Comparison of ENCODE assay signal across 13 cellular contexts in genomic region chr14:96979611-96980074, GRCh38.
"Had no signal": no experiment of that assay in that cellular context is flagged by ENCODE, and none has a peak within 500 bp of the region (broad histone marks: within the 10 kb centered on the region; RNA-seq: fewer than 3 reads in every experiment).

No MANE protein-coding gene starts in this region.

- H3K27me3 ChIP-seq: ascending aorta, right lobe of liver had no signal

- DNase-seq: activated CD4-positive, CD25-positive, alpha-beta regulatory T cell treated with anti-CD3 and anti-CD28 coated beads, Interleukin-2, amount 50 U/mL, for 72 hours; activated naive CD4-positive, alpha-beta T cell treated with Interleukin-2 at 50 U/mL for 16 hours; activated naive CD8-positive, alpha-beta T cell treated with anti-CD3 and anti-CD28 coated beads, Interleukin-2, amount 50 U/mL, for 24 hours; dermis blood vessel endothelial cell; effector memory CD8-positive, alpha-beta T cell; foreskin melanocyte; immature natural killer cell; lower lobe of right lung; psoas muscle; right lobe of liver; T-helper 9 cell had no signal

- H3K4me3 ChIP-seq: ascending aorta, breast epithelium, lower lobe of right lung, psoas muscle, right lobe of liver had no signal

- H3K36me3 ChIP-seq: ascending aorta, breast epithelium, lower lobe of right lung, right lobe of liver had no signal

- ATAC-seq: activated naive CD8-positive, alpha-beta T cell treated with anti-CD3 and anti-CD28 coated beads, Interleukin-2, amount 50 U/mL, for 24 hours; effector memory CD8-positive, alpha-beta T cell; lower lobe of right lung; psoas muscle; right lobe of liver had no signal
